Comparison of ENCODE assay signal across 1 cellular context in the genomic region with DNA sequence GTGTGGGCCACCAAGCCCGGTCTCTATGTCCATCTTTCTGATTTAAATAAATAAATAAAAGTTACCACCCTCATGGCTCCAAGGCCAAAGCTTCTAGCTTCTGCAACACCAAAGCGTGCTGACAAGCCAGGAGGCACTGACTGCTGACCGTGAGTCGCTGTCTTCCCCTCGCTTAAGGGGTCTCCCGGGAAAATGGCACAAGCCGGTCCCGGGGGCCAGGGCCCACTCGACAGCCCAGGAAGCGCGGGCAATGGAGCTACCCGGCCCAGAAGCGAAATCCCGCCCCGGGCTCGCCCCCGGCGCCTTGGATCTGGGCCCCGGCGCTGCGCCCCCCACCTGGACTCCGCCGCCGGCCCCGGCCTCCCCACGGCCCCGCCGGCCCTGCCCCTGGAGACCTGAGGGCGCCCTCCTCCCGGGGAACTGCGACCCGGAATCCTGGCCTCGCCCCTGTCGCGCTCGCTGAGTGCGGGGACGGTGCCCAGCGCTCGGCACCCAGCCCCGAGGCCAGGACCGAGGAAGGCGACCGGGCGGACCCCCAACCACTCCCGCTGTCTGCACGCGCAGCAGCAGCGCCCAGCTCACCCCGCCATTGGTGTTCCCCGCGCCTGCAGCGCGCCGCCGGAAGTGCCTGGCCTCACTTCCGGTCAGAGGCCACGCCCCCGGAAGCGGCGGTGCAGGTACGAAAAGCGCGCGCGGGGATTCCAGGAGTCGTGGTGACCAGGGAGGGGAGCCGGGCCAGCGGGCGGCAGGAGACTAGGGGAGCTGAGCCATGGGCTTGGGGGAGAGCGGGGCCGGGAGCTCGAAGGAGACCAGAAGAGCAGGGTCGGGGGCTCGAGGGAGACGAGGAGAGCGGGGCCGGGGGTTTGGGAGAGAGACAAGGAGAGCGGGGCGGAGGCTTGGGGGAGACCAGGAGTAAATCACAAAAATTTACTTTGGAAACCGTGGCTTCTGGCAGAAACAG.
TF ChIP-seq lines count a peak whose summit lies in the region.

Gene MRM2 (minus strand): TSS at position 626 of the 961 bp plus-strand sequence. CDS start 36 bp downstream, at position 590.
Gene NUDT1 (plus strand): TSS at position 647 of the 961 bp plus-strand sequence. CDS start 2,349 bp downstream, outside the sequence.

TF ChIP-seq in HepG2, 621 proteins besides CTCF, POLR2A, EP300 and RAD21 (continued from another document and continues in another):
- peak; percentile 91 for TF ChIP-seq ZNF687 (CRISPR knock-in tag; IDR thresholded peaks at IDR 0.05)
- TF ChIP-seq ZNF747 (CRISPR knock-in tag; IDR thresholded peaks at IDR 0.05; ENCODE audit: borderline replicate concordance), result no peak
- TF ChIP-seq ZNF713 (CRISPR knock-in tag; IDR thresholded peaks at IDR 0.05), result no peak
- TF ChIP-seq, protein P1, sequence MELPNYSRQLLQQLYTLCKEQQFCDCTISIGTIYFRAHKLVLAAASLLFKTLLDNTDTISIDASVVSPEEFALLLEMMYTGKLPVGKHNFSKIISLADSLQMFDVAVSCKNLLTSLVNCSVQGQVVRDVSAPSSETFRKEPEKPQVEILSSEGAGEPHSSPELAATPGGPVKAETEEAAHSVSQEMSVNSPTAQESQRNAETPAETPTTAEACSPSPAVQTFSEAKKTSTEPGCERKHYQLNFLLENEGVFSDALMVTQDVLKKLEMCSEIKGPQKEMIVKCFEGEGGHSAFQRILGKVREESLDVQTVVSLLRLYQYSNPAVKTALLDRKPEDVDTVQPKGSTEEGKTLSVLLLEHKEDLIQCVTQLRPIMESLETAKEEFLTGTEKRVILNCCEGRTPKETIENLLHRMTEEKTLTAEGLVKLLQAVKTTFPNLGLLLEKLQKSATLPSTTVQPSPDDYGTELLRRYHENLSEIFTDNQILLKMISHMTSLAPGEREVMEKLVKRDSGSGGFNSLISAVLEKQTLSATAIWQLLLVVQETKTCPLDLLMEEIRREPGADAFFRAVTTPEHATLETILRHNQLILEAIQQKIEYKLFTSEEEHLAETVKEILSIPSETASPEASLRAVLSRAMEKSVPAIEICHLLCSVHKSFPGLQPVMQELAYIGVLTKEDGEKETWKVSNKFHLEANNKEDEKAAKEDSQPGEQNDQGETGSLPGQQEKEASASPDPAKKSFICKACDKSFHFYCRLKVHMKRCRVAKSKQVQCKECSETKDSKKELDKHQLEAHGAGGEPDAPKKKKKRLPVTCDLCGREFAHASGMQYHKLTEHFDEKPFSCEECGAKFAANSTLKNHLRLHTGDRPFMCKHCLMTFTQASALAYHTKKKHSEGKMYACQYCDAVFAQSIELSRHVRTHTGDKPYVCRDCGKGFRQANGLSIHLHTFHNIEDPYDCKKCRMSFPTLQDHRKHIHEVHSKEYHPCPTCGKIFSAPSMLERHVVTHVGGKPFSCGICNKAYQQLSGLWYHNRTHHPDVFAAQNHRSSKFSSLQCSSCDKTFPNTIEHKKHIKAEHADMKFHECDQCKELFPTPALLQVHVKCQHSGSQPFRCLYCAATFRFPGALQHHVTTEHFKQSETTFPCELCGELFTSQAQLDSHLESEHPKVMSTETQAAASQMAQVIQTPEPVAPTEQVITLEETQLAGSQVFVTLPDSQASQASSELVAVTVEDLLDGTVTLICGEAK (IDR thresholded peaks at IDR 0.05), result peak; percentile 95
- TF ChIP-seq, protein P1 (CRISPR knock-in tag; IDR thresholded peaks at IDR 0.05), result peak; percentile 43; the same call in 1 of the 2 replicates
- TF ChIP-seq ZNF567 (CRISPR knock-in tag; IDR thresholded peaks at IDR 0.05; ENCODE audit: borderline replicate concordance), result 0 out of 2 replicates have a peak, but pooled peaks have one; percentile 45
- TF ChIP-seq REST (IDR thresholded peaks at IDR 0.05; ENCODE audit: borderline replicate concordance in 1 of 2, low read depth in 1 of 2, low read length in 2 of 2), result 0 out of 4 replicates have a peak, but pooled peaks of 1 of the 2 experiments have one; percentile 15
- TF ChIP-seq, protein P2, sequence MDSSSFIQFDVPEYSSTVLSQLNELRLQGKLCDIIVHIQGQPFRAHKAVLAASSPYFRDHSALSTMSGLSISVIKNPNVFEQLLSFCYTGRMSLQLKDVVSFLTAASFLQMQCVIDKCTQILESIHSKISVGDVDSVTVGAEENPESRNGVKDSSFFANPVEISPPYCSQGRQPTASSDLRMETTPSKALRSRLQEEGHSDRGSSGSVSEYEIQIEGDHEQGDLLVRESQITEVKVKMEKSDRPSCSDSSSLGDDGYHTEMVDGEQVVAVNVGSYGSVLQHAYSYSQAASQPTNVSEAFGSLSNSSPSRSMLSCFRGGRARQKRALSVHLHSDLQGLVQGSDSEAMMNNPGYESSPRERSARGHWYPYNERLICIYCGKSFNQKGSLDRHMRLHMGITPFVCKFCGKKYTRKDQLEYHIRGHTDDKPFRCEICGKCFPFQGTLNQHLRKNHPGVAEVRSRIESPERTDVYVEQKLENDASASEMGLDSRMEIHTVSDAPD (CRISPR knock-in tag; IDR thresholded peaks at IDR 0.05), result peak; percentile 28; the same call in 1 of the 2 replicates
- peak; percentile 34; the same call in 1 of the 2 replicates for TF ChIP-seq FOXA3 (CRISPR knock-in tag; IDR thresholded peaks at IDR 0.05)
- TF ChIP-seq SRSF9 (IDR thresholded peaks at IDR 0.05; ENCODE audit: borderline replicate concordance, insufficient read depth, low read depth, low read length, poor library complexity, severe bottlenecking), result no peak
- no peak for TF ChIP-seq DPF2 (CRISPR knock-in tag; IDR thresholded peaks at IDR 0.05; ENCODE audit: borderline replicate concordance, low read depth)
- peak; percentile 98 for TF ChIP-seq SRSF1 (optimal IDR thresholded peaks at IDR 0.05; ENCODE audit: low read depth, low read length)
- TF ChIP-seq ZNF431 (CRISPR knock-in tag; IDR thresholded peaks at IDR 0.05; ENCODE audit: borderline replicate concordance, low read depth), result peak; percentile 39; the same call in 1 of the 2 replicates
- peak; percentile 45; the same call in 1 of the 2 replicates for TF ChIP-seq ZNF619 (CRISPR knock-in tag; IDR thresholded peaks at IDR 0.05)
- TF ChIP-seq RNF219 (CRISPR knock-in tag; IDR thresholded peaks at IDR 0.05), result no peak
- no peak for TF ChIP-seq MED13 (CRISPR knock-in tag; IDR thresholded peaks at IDR 0.05)
- peak; percentile 70 to 81; a peak in 3 of 4 replicates for TF ChIP-seq HMGXB4 (CRISPR knock-in tag; IDR thresholded peaks at IDR 0.05; ENCODE audit: borderline replicate concordance in 1 of 2, low read depth in 1 of 2)
- TF ChIP-seq ZNF580 (CRISPR knock-in tag; IDR thresholded peaks at IDR 0.05; ENCODE audit: borderline replicate concordance, low read depth), result 0 out of 2 replicates have a peak, but pooled peaks have one; percentile 45
- no peak for TF ChIP-seq KAT2B (IDR thresholded peaks at IDR 0.05; ENCODE audit: borderline replicate concordance, low read depth, low read length)
- peak; percentile 87; the same call in 1 of the 2 replicates for TF ChIP-seq DNMT1 (CRISPR knock-in tag; IDR thresholded peaks at IDR 0.05)
- TF ChIP-seq ZNF253 (CRISPR knock-in tag; IDR thresholded peaks at IDR 0.05; ENCODE audit: borderline replicate concordance), result no peak
- TF ChIP-seq ZFP41 (CRISPR knock-in tag; IDR thresholded peaks at IDR 0.05; ENCODE audit: borderline replicate concordance), result no peak
